Comparison of ENCODE assay signal across 25 cellular contexts in genomic region chr14:105694961-105695360, GRCh38.
DNase-seq lines count a peak whose midpoint lies in the region; ATAC-seq and TF ChIP-seq lines count a peak whose summit lies in the region.
"Had no signal": no experiment of that assay in that cellular context is flagged by ENCODE, and none has a peak within 500 bp of the region (broad histone marks: within the 10 kb centered on the region; RNA-seq: fewer than 3 reads in every experiment).

No MANE protein-coding gene starts in this region.

- no peaks in the 10 kb centered on the region for H4K20me1 ChIP-seq in KMS-11 (ENCODE audit: insufficient read depth)

- peak overlapping the region; percentile 80 for H3K27ac ChIP-seq in KMS-11
- H3K27ac ChIP-seq in spleen = peak overlapping the region in 7 of 8 donors; percentile 29 to 77 (median 59)
- no peak overlapping the region for H3K27ac ChIP-seq in colonic mucosa
- H3K27ac ChIP-seq: ascending aorta, gastroesophageal sphincter, neural progenitor cell had no signal

- H3K27me3 ChIP-seq in KMS-11 (ENCODE audit: insufficient read depth, low read depth) = no peaks in the 10 kb centered on the region
- no peaks in the 10 kb centered on the region for H3K27me3 ChIP-seq in spleen (replicated peaks in 1 of 7)
- no peaks in the 10 kb centered on the region for H3K27me3 ChIP-seq in colonic mucosa
- H3K27me3 ChIP-seq: ascending aorta, gastroesophageal sphincter, neural progenitor cell had no signal

- H3K4me2 ChIP-seq in KMS-11 = no peak overlapping the region
- H3K4me2 ChIP-seq: neural progenitor cell had no signal

- H3K4me3 Mint-ChIP-seq in activated CD8-positive, alpha-beta T cell treated with anti-CD3 and anti-CD28 coated beads for 36 hours = no peak overlapping the region
- H3K4me3 Mint-ChIP-seq in activated CD8-positive, alpha-beta T cell treated with anti-CD3 and anti-CD28 coated beads, Interleukin-2, amount 10 ng/mL, durations not matched to agents 7 days and 5 days = no peak overlapping the region
- no peak overlapping the region for H3K4me3 Mint-ChIP-seq in activated naive CD8-positive, alpha-beta T cell treated with anti-CD3 and anti-CD28 coated beads, Interleukin-2, amount 50 U/mL, for 24 hours
- H3K4me3 Mint-ChIP-seq: activated naive CD4-positive, alpha-beta T cell treated with anti-CD3 and anti-CD28 coated beads, Interleukin-2, amount 10 ng/mL, durations not matched to agents 7 days and 5 days; activated T-cell treated with anti-CD3 and anti-CD28 coated beads, Interleukin-2, amount 50 U/mL, for 24 hours; dendritic cell treated with granulocyte-macrophage colony-stimulating factor and Interleukin-4, amounts not matched to agents 40 ng/mL and 50 ng/mL, for 4 days; neural progenitor cell; type B pancreatic cell had no signal

- no peak for TF ChIP-seq CTCF in activated CD8-positive, alpha-beta T cell treated with anti-CD3 and anti-CD28 coated beads for 36 hours (IDR thresholded peaks at IDR 0.05)
- no peak for TF ChIP-seq CTCF in KMS-11 (conservative IDR thresholded peaks at IDR 0.05; ENCODE audit: low read depth, low read length)
- TF ChIP-seq CTCF in spleen (IDR thresholded peaks at IDR 0.05 in 8 of 11, conservative IDR thresholded peaks at IDR 0.05 in 3 of 11) = no peak
- no peak for TF ChIP-seq CTCF in colonic mucosa (IDR thresholded peaks at IDR 0.05)

- ATAC-seq in activated CD8-positive, alpha-beta T cell treated with anti-CD3 and anti-CD28 coated beads for 36 hours = no peak
- no peak for ATAC-seq in activated CD8-positive, alpha-beta T cell treated with anti-CD3 and anti-CD28 coated beads, Interleukin-2, amount 10 ng/mL, durations not matched to agents 7 days and 5 days
- no peak for ATAC-seq in activated naive CD8-positive, alpha-beta T cell treated with anti-CD3 and anti-CD28 coated beads, Interleukin-2, amount 50 U/mL, for 24 hours
- ATAC-seq: activated CD4-positive, CD25-positive, alpha-beta regulatory T cell treated with anti-CD3 and anti-CD28 coated beads, Interleukin-2, amount 50 U/mL, for 24 hours; gastroesophageal sphincter; SK-N-SH treated with all-trans-retinoic acid at 6 μM for 48 hours had no signal

- 67 to 81% (median 74%) methylated on average over 2 of the region's 2 CpGs for WGBS in spleen, 5 donors

- intact Hi-C loops in activated CD8-positive, alpha-beta T cell treated with anti-CD3 and anti-CD28 coated beads for 36 hours (cut with micrococcal nuclease) = no loop called here
- intact Hi-C loops in spleen (cut with DNase I; ENCODE audit: low total_unique reads) (no loop called here), colonic mucosa (cut with DNase I) (no loop called here)

- H3K9ac ChIP-seq in KMS-11 (peak overlapping the region; percentile 27; the same call in 1 of the 2 replicates), colonic mucosa (ENCODE audit: low read depth in 2 of 2, low read length in 2 of 2) (no peak overlapping the region)
- H3K9ac ChIP-seq: neural progenitor cell had no signal

- H3K36me3 Mint-ChIP-seq in activated CD8-positive, alpha-beta T cell treated with anti-CD3 and anti-CD28 coated beads for 36 hours (ENCODE audit: low read depth) = no peaks in the 10 kb centered on the region
- H3K36me3 Mint-ChIP-seq in activated CD8-positive, alpha-beta T cell treated with anti-CD3 and anti-CD28 coated beads, Interleukin-2, amount 10 ng/mL, durations not matched to agents 7 days and 5 days (ENCODE audit: low read depth) = no peaks in the 10 kb centered on the region
- no peaks in the 10 kb centered on the region for H3K36me3 Mint-ChIP-seq in activated naive CD8-positive, alpha-beta T cell treated with anti-CD3 and anti-CD28 coated beads, Interleukin-2, amount 50 U/mL, for 24 hours (ENCODE audit: low read depth)
- H3K36me3 Mint-ChIP-seq: activated naive CD4-positive, alpha-beta T cell treated with anti-CD3 and anti-CD28 coated beads, Interleukin-2, amount 10 ng/mL, durations not matched to agents 7 days and 5 days had no signal

- H3K4me1 ChIP-seq in KMS-11 (ENCODE audit: low read depth, poor library complexity, severe bottlenecking) (peaks cover 33% of the 10 kb centered on the region), spleen (peaks cover 0 to 18% (median 0%) of the 10 kb centered on the region in 6 donors), colonic mucosa (no peaks in the 10 kb centered on the region)
- H3K4me1 ChIP-seq: ascending aorta, gastroesophageal sphincter, neural progenitor cell had no signal

- POLR2A ChIA-PET in activated CD8-positive, alpha-beta T cell treated with anti-CD3 and anti-CD28 coated beads for 36 hours (lab: Charles Lee) = no interaction called here
- POLR2A ChIA-PET in activated CD8-positive, alpha-beta T cell treated with anti-CD3 and anti-CD28 coated beads, Interleukin-2, amount 10 ng/mL, durations not matched to agents 7 days and 5 days (lab: Charles Lee) = no interaction called here

- no peaks in the 10 kb centered on the region for H3K79me2 ChIP-seq in KMS-11 (ENCODE audit: insufficient read depth, low read depth)

- peaks cover 13% of the 10 kb centered on the region for H3K27me3 Mint-ChIP-seq in activated CD8-positive, alpha-beta T cell treated with anti-CD3 and anti-CD28 coated beads for 36 hours
- peaks cover 12% of the 10 kb centered on the region for H3K27me3 Mint-ChIP-seq in activated CD8-positive, alpha-beta T cell treated with anti-CD3 and anti-CD28 coated beads, Interleukin-2, amount 10 ng/mL, durations not matched to agents 7 days and 5 days (ENCODE audit: low read depth)
- H3K27me3 Mint-ChIP-seq in activated naive CD8-positive, alpha-beta T cell treated with anti-CD3 and anti-CD28 coated beads, Interleukin-2, amount 50 U/mL, for 24 hours = peaks cover 14% of the 10 kb centered on the region
- H3K27me3 Mint-ChIP-seq: activated T-cell treated with anti-CD3 and anti-CD28 coated beads, Interleukin-2, amount 50 U/mL, for 24 hours; type B pancreatic cell had no signal

- H2AFZ ChIP-seq in KMS-11 (ENCODE audit: low read depth) = no peak overlapping the region
- H2AFZ ChIP-seq: neural progenitor cell had no signal

- CTCF ChIA-PET in activated CD8-positive, alpha-beta T cell treated with anti-CD3 and anti-CD28 coated beads for 36 hours (lab: Charles Lee) = no interaction called here
- CTCF ChIA-PET in activated CD8-positive, alpha-beta T cell treated with anti-CD3 and anti-CD28 coated beads, Interleukin-2, amount 10 ng/mL, durations not matched to agents 7 days and 5 days (lab: Charles Lee) = no interaction called here

- TF ChIP-seq POLR2A in spleen (IDR thresholded peaks at IDR 0.05) = no peak

- peak overlapping the region; percentile 1 for H3K27ac Mint-ChIP-seq in activated CD8-positive, alpha-beta T cell treated with anti-CD3 and anti-CD28 coated beads for 36 hours
- no peak overlapping the region for H3K27ac Mint-ChIP-seq in activated CD8-positive, alpha-beta T cell treated with anti-CD3 and anti-CD28 coated beads, Interleukin-2, amount 10 ng/mL, durations not matched to agents 7 days and 5 days
- peak overlapping the region; percentile 46 for H3K27ac Mint-ChIP-seq in activated naive CD8-positive, alpha-beta T cell treated with anti-CD3 and anti-CD28 coated beads, Interleukin-2, amount 50 U/mL, for 24 hours
- H3K27ac Mint-ChIP-seq: activated naive CD4-positive, alpha-beta T cell treated with anti-CD3 and anti-CD28 coated beads, Interleukin-2, amount 10 ng/mL, durations not matched to agents 7 days and 5 days; activated T-cell treated with anti-CD3 and anti-CD28 coated beads, Interleukin-2, amount 50 U/mL, for 24 hours; dendritic cell treated with granulocyte-macrophage colony-stimulating factor and Interleukin-4, amounts not matched to agents 40 ng/mL and 50 ng/mL, for 4 days; neural progenitor cell; type B pancreatic cell had no signal

- H3K9me3 Mint-ChIP-seq in activated CD8-positive, alpha-beta T cell treated with anti-CD3 and anti-CD28 coated beads for 36 hours = peaks cover 9% of the 10 kb centered on the region
- H3K9me3 Mint-ChIP-seq in activated CD8-positive, alpha-beta T cell treated with anti-CD3 and anti-CD28 coated beads, Interleukin-2, amount 10 ng/mL, durations not matched to agents 7 days and 5 days (ENCODE audit: insufficient read depth) = no peaks in the 10 kb centered on the region
- peaks cover 11% of the 10 kb centered on the region for H3K9me3 Mint-ChIP-seq in activated naive CD8-positive, alpha-beta T cell treated with anti-CD3 and anti-CD28 coated beads, Interleukin-2, amount 50 U/mL, for 24 hours

- no peaks in the 10 kb centered on the region for H3K9me3 ChIP-seq in spleen
- no peaks in the 10 kb centered on the region for H3K9me3 ChIP-seq in colonic mucosa
- H3K9me3 ChIP-seq: ascending aorta, gastroesophageal sphincter had no signal

- H3K4me3 ChIP-seq in KMS-11 (IDR thresholded peaks at IDR 0.05; ENCODE audit: insufficient read depth, low read depth, low read length) (no peak overlapping the region), spleen (no peak overlapping the region), colonic mucosa (no peak overlapping the region)
- H3K4me3 ChIP-seq: ascending aorta, gastroesophageal sphincter, neural progenitor cell had no signal

- no peak for DNase-seq in activated CD8-positive, alpha-beta T cell treated with anti-CD3 and anti-CD28 coated beads for 36 hours
- no peak for DNase-seq in activated CD8-positive, alpha-beta T cell treated with anti-CD3 and anti-CD28 coated beads, Interleukin-2, amount 10 ng/mL, durations not matched to agents 7 days and 5 days
- DNase-seq in activated naive CD8-positive, alpha-beta T cell treated with anti-CD3 and anti-CD28 coated beads, Interleukin-2, amount 50 U/mL, for 24 hours = no peak
- DNase-seq in spleen (no peak), NOMO-1 treated with dmso at 0.1 percent for 144 hours (lab: John Stamatoyannopoulos, UW; ENCODE audit: unreplicated experiment) (no peak), UCSD-AML1 (lab: John Stamatoyannopoulos, UW; ENCODE audit: unreplicated experiment) (no peak), colonic mucosa (no peak)
- DNase-seq: 8988T; activated naive CD4-positive, alpha-beta T cell treated with anti-CD3 and anti-CD28 coated beads, Interleukin-2, amount 10 ng/mL, durations not matched to agents 7 days and 5 days; DMS153; kidney; NCI-H1105; NCI-H2029 treated with DMSO at 0.1 percent for 48 hours; NCI-H345; NCI-H748 treated with DMSO at 0.1 percent for 48 hours; T1000 had no signal

- H3K36me3 ChIP-seq in KMS-11 (ENCODE audit: insufficient read depth) (no peaks in the 10 kb centered on the region), spleen (no peaks in the 10 kb centered on the region), colonic mucosa (no peaks in the 10 kb centered on the region)
- H3K36me3 ChIP-seq: ascending aorta, gastroesophageal sphincter, neural progenitor cell had no signal

- peaks cover 2% of the 10 kb centered on the region for H3K4me1 Mint-ChIP-seq in activated CD8-positive, alpha-beta T cell treated with anti-CD3 and anti-CD28 coated beads for 36 hours (ENCODE audit: low read depth)
- H3K4me1 Mint-ChIP-seq in activated CD8-positive, alpha-beta T cell treated with anti-CD3 and anti-CD28 coated beads, Interleukin-2, amount 10 ng/mL, durations not matched to agents 7 days and 5 days (ENCODE audit: low read depth) = peaks cover 4% of the 10 kb centered on the region
- peaks cover 20% of the 10 kb centered on the region for H3K4me1 Mint-ChIP-seq in activated naive CD8-positive, alpha-beta T cell treated with anti-CD3 and anti-CD28 coated beads, Interleukin-2, amount 50 U/mL, for 24 hours
- H3K4me1 Mint-ChIP-seq: activated naive CD4-positive, alpha-beta T cell treated with anti-CD3 and anti-CD28 coated beads, Interleukin-2, amount 10 ng/mL, durations not matched to agents 7 days and 5 days; neural progenitor cell had no signal
